In genomic region chr7:16742547-16742946, GRCh38 we compare ENCODE assay signal across 1 cellular context.
A peak's percentile ranks its signal among the peaks of the same experiment; 100 is the strongest.
TF ChIP-seq lines count a peak whose summit lies in the region.

No MANE protein-coding gene starts in this region.

TF ChIP-seq in K562, 482 proteins besides CTCF, POLR2A, EP300 and RAD21:
- TF ChIP-seq POLR2AphosphoS5 (IDR thresholded peaks at IDR 0.05; ENCODE audit: control insufficient read depth, insufficient read depth, low read depth, low read length) (peak; percentile 33; the same call in 1 of the 2 replicates), RCOR1 (IDR thresholded peaks at IDR 0.05; ENCODE audit: borderline replicate concordance in 1 of 2, low read depth in 2 of 2, low read length in 2 of 2) (0 out of 4 replicates have a peak, but pooled peaks of 1 of the 2 experiments have one; percentile 27), TEAD4 (IDR thresholded peaks at IDR 0.05; ENCODE audit: low read length) (peak; percentile 56), TEAD4 (CRISPR knock-in tag; IDR thresholded peaks at IDR 0.05; ENCODE audit: borderline replicate concordance) (no peak), THRA (IDR thresholded peaks at IDR 0.05) (peak; percentile 55; the same call in 1 of the 2 replicates), CBFA2T2 (conservative IDR thresholded peaks at IDR 0.05) (peak; percentile 58), ZEB2 (IDR thresholded peaks at IDR 0.05) (peak; percentile 79), RBM14 (IDR thresholded peaks at IDR 0.05; ENCODE audit: borderline replicate concordance, insufficient read depth, low read depth, low read length) (no peak), TBL1XR1 (IDR thresholded peaks at IDR 0.05; ENCODE audit: low read length in 2 of 2) (peak in 1 of 2 experiments; percentile 66; a peak in 2 of 4 replicates), CBFA2T3 (IDR thresholded peaks at IDR 0.05) (peak; percentile 80), ARID1B (IDR thresholded peaks at IDR 0.05) (peak; percentile 80), POLR2AphosphoS2 (IDR thresholded peaks at IDR 0.05; ENCODE audit: low read length) (no peak), KHSRP (IDR thresholded peaks at IDR 0.05) (no peak), SMARCE1 (IDR thresholded peaks at IDR 0.05) (peak; percentile 79), ZNF75A (CRISPR knock-in tag; IDR thresholded peaks at IDR 0.05) (no peak), NCOR1 (IDR thresholded peaks at IDR 0.05) (peak; percentile 58), NCOA1 (IDR thresholded peaks at IDR 0.05; ENCODE audit: low read depth) (peak; percentile 60; the same call in 1 of the 2 replicates), SMARCA4 (IDR thresholded peaks at IDR 0.05) (peak; percentile 87), TCF3 (CRISPR knock-in tag; IDR thresholded peaks at IDR 0.05) (peak; percentile 41), TAL1 (IDR thresholded peaks at IDR 0.05) (peak; percentile 71), SRSF9 (IDR thresholded peaks at IDR 0.05; ENCODE audit: borderline replicate concordance, low read depth, low read length) (no peak), MTA2 (IDR thresholded peaks at IDR 0.05; ENCODE audit: low read depth) (peak; percentile 44; the same call in 1 of the 2 replicates), JUND (IDR thresholded peaks at IDR 0.05; ENCODE audit: borderline replicate concordance, low read depth, low read length) (peak; percentile 34; the same call in 1 of the 2 replicates), JUND (tag; IDR thresholded peaks at IDR 0.05; ENCODE audit: borderline replicate concordance, low read depth, low read length) (no peak), SMARCB1 (IDR thresholded peaks at IDR 0.05; ENCODE audit: insufficient read length, low read depth) (peak; percentile 53), ZNF384 (IDR thresholded peaks at IDR 0.05; ENCODE audit: low read depth, low read length) (peak; percentile 88), DPF2 (IDR thresholded peaks at IDR 0.05) (peak; percentile 79), SIN3B (IDR thresholded peaks at IDR 0.05; ENCODE audit: low read depth) (no peak)
- TF ChIP-seq, protein P1, sequence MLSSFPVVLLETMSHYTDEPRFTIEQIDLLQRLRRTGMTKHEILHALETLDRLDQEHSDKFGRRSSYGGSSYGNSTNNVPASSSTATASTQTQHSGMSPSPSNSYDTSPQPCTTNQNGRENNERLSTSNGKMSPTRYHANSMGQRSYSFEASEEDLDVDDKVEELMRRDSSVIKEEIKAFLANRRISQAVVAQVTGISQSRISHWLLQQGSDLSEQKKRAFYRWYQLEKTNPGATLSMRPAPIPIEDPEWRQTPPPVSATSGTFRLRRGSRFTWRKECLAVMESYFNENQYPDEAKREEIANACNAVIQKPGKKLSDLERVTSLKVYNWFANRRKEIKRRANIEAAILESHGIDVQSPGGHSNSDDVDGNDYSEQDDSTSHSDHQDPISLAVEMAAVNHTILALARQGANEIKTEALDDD (IDR thresholded peaks at IDR 0.05) = peak; percentile 40; the same call in 1 of the 2 replicates
- TF ChIP-seq, protein P2, sequence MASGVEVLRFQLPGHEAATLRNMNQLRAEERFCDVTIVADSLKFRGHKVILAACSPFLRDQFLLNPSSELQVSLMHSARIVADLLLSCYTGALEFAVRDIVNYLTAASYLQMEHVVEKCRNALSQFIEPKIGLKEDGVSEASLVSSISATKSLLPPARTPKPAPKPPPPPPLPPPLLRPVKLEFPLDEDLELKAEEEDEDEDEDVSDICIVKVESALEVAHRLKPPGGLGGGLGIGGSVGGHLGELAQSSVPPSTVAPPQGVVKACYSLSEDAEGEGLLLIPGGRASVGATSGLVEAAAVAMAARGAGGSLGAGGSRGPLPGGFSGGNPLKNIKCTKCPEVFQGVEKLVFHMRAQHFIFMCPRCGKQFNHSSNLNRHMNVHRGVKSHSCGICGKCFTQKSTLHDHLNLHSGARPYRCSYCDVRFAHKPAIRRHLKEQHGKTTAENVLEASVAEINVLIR (CRISPR knock-in tag; IDR thresholded peaks at IDR 0.05) = no peak
- TF ChIP-seq, protein P3, sequence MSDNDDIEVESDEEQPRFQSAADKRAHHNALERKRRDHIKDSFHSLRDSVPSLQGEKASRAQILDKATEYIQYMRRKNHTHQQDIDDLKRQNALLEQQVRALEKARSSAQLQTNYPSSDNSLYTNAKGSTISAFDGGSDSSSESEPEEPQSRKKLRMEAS (CRISPR knock-in tag; IDR thresholded peaks at IDR 0.05) = no peak
